In the genomic region with DNA sequence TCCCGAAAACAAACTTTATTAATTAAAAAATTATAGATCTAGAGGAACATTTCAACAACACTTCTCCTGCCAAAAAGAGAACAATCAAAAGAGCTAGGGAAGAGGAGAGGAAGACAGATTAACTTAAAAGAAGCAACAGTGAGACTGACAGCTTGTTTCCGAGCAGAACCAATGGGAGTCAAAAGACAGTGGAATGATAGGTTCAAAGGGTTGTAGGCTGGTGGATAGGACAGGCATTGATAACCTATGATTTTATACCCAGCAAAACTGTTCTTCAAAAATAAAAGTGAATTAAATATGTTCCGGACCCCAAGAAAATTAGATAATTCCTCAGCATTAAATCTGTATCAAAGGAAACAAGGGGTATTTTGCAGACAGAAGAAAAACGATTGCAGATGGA, we compare ENCODE assay signal across 1 cellular context.
TF ChIP-seq lines count a peak whose summit lies in the region.

No MANE protein-coding gene starts in this region.

TF ChIP-seq in K562, 482 proteins besides CTCF, POLR2A, EP300 and RAD21 (continued from another document and continues in another):
- TF ChIP-seq, protein P1, sequence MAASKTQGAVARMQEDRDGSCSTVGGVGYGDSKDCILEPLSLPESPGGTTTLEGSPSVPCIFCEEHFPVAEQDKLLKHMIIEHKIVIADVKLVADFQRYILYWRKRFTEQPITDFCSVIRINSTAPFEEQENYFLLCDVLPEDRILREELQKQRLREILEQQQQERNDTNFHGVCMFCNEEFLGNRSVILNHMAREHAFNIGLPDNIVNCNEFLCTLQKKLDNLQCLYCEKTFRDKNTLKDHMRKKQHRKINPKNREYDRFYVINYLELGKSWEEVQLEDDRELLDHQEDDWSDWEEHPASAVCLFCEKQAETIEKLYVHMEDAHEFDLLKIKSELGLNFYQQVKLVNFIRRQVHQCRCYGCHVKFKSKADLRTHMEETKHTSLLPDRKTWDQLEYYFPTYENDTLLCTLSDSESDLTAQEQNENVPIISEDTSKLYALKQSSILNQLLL (CRISPR knock-in tag; IDR thresholded peaks at IDR 0.05; ENCODE audit: borderline replicate concordance): no peak
- TF ChIP-seq TRIM24 (IDR thresholded peaks at IDR 0.05): peak; percentile 94 to 97
- TF ChIP-seq DDX20 (tag; IDR thresholded peaks at IDR 0.05; ENCODE audit: low read depth): no peak
- no peak for TF ChIP-seq ILK (tag; IDR thresholded peaks at IDR 0.05; ENCODE audit: borderline replicate concordance, low read depth)
- TF ChIP-seq, protein P2, sequence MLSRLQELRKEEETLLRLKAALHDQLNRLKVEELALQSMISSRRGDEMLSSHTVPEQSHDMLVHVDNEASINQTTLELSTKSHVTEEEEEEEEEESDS (CRISPR knock-in tag; IDR thresholded peaks at IDR 0.05): no peak
- TF ChIP-seq ZNF584 (CRISPR knock-in tag; IDR thresholded peaks at IDR 0.05; ENCODE audit: low read depth): no peak
- TF ChIP-seq, protein P3, sequence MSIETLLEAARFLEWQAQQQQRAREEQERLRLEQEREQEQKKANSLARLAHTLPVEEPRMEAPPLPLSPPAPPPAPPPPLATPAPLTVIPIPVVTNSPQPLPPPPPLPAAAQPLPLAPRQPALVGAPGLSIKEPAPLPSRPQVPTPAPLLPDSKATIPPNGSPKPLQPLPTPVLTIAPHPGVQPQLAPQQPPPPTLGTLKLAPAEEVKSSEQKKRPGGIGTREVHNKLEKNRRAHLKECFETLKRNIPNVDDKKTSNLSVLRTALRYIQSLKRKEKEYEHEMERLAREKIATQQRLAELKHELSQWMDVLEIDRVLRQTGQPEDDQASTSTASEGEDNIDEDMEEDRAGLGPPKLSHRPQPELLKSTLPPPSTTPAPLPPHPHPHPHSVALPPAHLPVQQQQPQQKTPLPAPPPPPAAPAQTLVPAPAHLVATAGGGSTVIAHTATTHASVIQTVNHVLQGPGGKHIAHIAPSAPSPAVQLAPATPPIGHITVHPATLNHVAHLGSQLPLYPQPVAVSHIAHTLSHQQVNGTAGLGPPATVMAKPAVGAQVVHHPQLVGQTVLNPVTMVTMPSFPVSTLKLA (conservative IDR thresholded peaks at IDR 0.05): no peak
- TF ChIP-seq, protein P4, sequence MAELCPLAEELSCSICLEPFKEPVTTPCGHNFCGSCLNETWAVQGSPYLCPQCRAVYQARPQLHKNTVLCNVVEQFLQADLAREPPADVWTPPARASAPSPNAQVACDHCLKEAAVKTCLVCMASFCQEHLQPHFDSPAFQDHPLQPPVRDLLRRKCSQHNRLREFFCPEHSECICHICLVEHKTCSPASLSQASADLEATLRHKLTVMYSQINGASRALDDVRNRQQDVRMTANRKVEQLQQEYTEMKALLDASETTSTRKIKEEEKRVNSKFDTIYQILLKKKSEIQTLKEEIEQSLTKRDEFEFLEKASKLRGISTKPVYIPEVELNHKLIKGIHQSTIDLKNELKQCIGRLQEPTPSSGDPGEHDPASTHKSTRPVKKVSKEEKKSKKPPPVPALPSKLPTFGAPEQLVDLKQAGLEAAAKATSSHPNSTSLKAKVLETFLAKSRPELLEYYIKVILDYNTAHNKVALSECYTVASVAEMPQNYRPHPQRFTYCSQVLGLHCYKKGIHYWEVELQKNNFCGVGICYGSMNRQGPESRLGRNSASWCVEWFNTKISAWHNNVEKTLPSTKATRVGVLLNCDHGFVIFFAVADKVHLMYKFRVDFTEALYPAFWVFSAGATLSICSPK (IDR thresholded peaks at IDR 0.05; ENCODE audit: borderline replicate concordance): no peak
- no peak for TF ChIP-seq ZNF444 (CRISPR knock-in tag; IDR thresholded peaks at IDR 0.05)
- TF ChIP-seq, protein P5, sequence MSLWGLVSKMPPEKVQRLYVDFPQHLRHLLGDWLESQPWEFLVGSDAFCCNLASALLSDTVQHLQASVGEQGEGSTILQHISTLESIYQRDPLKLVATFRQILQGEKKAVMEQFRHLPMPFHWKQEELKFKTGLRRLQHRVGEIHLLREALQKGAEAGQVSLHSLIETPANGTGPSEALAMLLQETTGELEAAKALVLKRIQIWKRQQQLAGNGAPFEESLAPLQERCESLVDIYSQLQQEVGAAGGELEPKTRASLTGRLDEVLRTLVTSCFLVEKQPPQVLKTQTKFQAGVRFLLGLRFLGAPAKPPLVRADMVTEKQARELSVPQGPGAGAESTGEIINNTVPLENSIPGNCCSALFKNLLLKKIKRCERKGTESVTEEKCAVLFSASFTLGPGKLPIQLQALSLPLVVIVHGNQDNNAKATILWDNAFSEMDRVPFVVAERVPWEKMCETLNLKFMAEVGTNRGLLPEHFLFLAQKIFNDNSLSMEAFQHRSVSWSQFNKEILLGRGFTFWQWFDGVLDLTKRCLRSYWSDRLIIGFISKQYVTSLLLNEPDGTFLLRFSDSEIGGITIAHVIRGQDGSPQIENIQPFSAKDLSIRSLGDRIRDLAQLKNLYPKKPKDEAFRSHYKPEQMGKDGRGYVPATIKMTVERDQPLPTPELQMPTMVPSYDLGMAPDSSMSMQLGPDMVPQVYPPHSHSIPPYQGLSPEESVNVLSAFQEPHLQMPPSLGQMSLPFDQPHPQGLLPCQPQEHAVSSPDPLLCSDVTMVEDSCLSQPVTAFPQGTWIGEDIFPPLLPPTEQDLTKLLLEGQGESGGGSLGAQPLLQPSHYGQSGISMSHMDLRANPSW (CRISPR knock-in tag; IDR thresholded peaks at IDR 0.05): no peak
- TF ChIP-seq ZNF445 (CRISPR knock-in tag; IDR thresholded peaks at IDR 0.05; ENCODE audit: low read depth): peak; percentile 93
- no peak for TF ChIP-seq NR2C2 (CRISPR knock-in tag; IDR thresholded peaks at IDR 0.05)
- TF ChIP-seq NR2C2 (tag; IDR thresholded peaks at IDR 0.05): no peak
- no peak for TF ChIP-seq ZNF75A (CRISPR knock-in tag; IDR thresholded peaks at IDR 0.05)
- TF ChIP-seq SP1 (CRISPR knock-in tag; IDR thresholded peaks at IDR 0.05): no peak
- no peak for TF ChIP-seq TAF9B (IDR thresholded peaks at IDR 0.05; ENCODE audit: partially characterized antibody)
- TF ChIP-seq FOS (IDR thresholded peaks at IDR 0.05; ENCODE audit: extremely low read depth, insufficient read length): no peak
- TF ChIP-seq ZNF165 (CRISPR knock-in tag; IDR thresholded peaks at IDR 0.05; ENCODE audit: borderline replicate concordance): no peak
- TF ChIP-seq, protein P6, sequence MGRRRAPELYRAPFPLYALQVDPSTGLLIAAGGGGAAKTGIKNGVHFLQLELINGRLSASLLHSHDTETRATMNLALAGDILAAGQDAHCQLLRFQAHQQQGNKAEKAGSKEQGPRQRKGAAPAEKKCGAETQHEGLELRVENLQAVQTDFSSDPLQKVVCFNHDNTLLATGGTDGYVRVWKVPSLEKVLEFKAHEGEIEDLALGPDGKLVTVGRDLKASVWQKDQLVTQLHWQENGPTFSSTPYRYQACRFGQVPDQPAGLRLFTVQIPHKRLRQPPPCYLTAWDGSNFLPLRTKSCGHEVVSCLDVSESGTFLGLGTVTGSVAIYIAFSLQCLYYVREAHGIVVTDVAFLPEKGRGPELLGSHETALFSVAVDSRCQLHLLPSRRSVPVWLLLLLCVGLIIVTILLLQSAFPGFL (CRISPR knock-in tag; IDR thresholded peaks at IDR 0.05): no peak
- TF ChIP-seq, protein P7, sequence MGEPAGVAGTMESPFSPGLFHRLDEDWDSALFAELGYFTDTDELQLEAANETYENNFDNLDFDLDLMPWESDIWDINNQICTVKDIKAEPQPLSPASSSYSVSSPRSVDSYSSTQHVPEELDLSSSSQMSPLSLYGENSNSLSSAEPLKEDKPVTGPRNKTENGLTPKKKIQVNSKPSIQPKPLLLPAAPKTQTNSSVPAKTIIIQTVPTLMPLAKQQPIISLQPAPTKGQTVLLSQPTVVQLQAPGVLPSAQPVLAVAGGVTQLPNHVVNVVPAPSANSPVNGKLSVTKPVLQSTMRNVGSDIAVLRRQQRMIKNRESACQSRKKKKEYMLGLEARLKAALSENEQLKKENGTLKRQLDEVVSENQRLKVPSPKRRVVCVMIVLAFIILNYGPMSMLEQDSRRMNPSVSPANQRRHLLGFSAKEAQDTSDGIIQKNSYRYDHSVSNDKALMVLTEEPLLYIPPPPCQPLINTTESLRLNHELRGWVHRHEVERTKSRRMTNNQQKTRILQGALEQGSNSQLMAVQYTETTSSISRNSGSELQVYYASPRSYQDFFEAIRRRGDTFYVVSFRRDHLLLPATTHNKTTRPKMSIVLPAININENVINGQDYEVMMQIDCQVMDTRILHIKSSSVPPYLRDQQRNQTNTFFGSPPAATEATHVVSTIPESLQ (CRISPR knock-in tag; IDR thresholded peaks at IDR 0.05): no peak
- TF ChIP-seq SUPT5H (IDR thresholded peaks at IDR 0.05): no peak
- TF ChIP-seq CBFB (CRISPR knock-in tag; IDR thresholded peaks at IDR 0.05): no peak
- peak; percentile 36; the same call in 1 of the 2 replicates for TF ChIP-seq FOXM1 (IDR thresholded peaks at IDR 0.05; ENCODE audit: low read depth)
- no peak for TF ChIP-seq FOXM1 (CRISPR knock-in tag; IDR thresholded peaks at IDR 0.05; ENCODE audit: low read depth)
- no peak for TF ChIP-seq ZNF263 (CRISPR knock-in tag; IDR thresholded peaks at IDR 0.05; ENCODE audit: borderline replicate concordance)
- TF ChIP-seq, protein P8, sequence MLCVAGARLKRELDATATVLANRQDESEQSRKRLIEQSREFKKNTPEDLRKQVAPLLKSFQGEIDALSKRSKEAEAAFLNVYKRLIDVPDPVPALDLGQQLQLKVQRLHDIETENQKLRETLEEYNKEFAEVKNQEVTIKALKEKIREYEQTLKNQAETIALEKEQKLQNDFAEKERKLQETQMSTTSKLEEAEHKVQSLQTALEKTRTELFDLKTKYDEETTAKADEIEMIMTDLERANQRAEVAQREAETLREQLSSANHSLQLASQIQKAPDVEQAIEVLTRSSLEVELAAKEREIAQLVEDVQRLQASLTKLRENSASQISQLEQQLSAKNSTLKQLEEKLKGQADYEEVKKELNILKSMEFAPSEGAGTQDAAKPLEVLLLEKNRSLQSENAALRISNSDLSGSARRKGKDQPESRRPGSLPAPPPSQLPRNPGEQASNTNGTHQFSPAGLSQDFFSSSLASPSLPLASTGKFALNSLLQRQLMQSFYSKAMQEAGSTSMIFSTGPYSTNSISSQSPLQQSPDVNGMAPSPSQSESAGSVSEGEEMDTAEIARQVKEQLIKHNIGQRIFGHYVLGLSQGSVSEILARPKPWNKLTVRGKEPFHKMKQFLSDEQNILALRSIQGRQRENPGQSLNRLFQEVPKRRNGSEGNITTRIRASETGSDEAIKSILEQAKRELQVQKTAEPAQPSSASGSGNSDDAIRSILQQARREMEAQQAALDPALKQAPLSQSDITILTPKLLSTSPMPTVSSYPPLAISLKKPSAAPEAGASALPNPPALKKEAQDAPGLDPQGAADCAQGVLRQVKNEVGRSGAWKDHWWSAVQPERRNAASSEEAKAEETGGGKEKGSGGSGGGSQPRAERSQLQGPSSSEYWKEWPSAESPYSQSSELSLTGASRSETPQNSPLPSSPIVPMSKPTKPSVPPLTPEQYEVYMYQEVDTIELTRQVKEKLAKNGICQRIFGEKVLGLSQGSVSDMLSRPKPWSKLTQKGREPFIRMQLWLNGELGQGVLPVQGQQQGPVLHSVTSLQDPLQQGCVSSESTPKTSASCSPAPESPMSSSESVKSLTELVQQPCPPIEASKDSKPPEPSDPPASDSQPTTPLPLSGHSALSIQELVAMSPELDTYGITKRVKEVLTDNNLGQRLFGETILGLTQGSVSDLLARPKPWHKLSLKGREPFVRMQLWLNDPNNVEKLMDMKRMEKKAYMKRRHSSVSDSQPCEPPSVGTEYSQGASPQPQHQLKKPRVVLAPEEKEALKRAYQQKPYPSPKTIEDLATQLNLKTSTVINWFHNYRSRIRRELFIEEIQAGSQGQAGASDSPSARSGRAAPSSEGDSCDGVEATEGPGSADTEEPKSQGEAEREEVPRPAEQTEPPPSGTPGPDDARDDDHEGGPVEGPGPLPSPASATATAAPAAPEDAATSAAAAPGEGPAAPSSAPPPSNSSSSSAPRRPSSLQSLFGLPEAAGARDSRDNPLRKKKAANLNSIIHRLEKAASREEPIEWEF (CRISPR knock-in tag; IDR thresholded peaks at IDR 0.05): no peak
